In the genomic region with DNA sequence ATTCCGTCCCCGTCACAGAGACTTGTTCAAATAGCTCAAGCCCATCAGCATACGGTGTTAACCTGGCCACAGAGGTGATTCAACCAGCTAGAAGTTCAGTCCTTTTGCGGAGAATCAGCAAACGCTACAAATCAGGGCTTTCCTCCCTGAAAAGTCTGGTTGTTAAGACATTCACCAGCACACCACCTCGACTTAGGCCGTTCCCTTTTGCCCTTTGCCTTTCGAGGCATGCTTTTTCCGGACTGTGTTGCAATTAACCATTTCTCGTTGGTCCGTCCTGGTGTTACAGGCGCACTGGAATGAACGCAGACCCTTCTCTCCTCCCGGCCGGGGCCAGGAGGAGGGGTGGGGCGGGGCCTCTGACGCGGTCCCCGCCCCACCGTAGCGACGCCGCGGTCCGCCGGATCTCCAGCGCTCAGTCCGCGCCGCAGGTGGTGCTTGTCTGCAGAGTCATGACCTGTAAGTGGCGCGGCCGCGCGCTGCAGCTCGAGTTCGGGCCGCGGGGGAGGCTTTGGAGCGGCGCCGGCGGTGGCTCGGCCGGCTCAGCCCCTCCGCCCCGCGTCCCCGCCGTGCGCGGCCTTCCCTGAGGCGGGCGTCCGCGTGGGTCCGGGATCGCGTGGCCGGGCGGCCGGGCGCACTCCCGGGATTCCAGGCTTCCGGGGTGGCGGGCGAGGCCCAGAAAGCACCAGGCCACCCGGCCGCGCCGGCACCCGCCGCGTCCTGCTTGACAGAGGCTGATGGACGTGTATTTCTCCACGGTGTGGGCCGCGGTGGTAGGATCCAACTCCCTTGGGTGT, we compare ENCODE assay signal across 8 cellular contexts. TPM values are rescaled to one million over a fixed set of nuclear protein-coding genes. Genes with fewer than 3 reads are reported as not detected.
DNase-seq lines count a peak whose midpoint lies in the region; ATAC-seq, FAIRE-seq and TF ChIP-seq lines count a peak whose summit lies in the region.

A gene with protein sequence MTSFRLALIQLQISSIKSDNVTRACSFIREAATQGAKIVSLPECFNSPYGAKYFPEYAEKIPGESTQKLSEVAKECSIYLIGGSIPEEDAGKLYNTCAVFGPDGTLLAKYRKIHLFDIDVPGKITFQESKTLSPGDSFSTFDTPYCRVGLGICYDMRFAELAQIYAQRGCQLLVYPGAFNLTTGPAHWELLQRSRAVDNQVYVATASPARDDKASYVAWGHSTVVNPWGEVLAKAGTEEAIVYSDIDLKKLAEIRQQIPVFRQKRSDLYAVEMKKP (plus strand): TSS at position 418 of the 797 bp plus-strand sequence. CDS start 35 bp downstream, at position 453.

- peaks cover 3% of the 10 kb centered on the region for H3K4me1 Mint-ChIP-seq in astrocyte (ENCODE audit: low read depth, unreplicated experiment)

- H3K4me3 ChIP-seq in astrocyte (ENCODE audit: insufficient read depth, low read depth, low read length): peak within 1 kb of the TSS; percentile 88
- peak within 1 kb of the TSS; percentile 61 to 79 for H3K4me3 ChIP-seq in aorta (ENCODE audit: low read length in 2 of 2)

- no peaks in the 10 kb centered on the region for H3K27me3 Mint-ChIP-seq in astrocyte (ENCODE audit: low read depth, unreplicated experiment)

- H3K9ac ChIP-seq in astrocyte (ENCODE audit: low read length): peak within 1 kb of the TSS; percentile 85

- peak within 1 kb of the TSS; percentile 42 for H3K27ac Mint-ChIP-seq in astrocyte (ENCODE audit: unreplicated experiment)

- intact Hi-C loops in aorta (cut with DNase I): loop anchor here in 1 of 2 donors (10.0 kb wide), 1 partner anchor 70 kb away; the partner anchor contains the start of genes LNP1 and TOMM70

- peak within 1 kb of the TSS; percentile 87 for H3K4me3 Mint-ChIP-seq in astrocyte (ENCODE audit: unreplicated experiment)

- H3K36me3 ChIP-seq in astrocyte (ENCODE audit: insufficient read depth, low read length) (no peaks in the 10 kb centered on the region), aorta (ENCODE audit: control insufficient read depth in 1 of 2, insufficient read depth in 2 of 2, low read length in 1 of 2) (no peaks in the 10 kb centered on the region)

- peak; percentile 19 for DNase-seq in NCI-H1694 (lab: John Stamatoyannopoulos, UW)
- DNase-seq in T-helper 22 cell (ENCODE audit: low read depth): peak; percentile 68
- peak; percentile 67 for DNase-seq in astrocyte (ENCODE audit: low read depth)
- DNase-seq in hepatic stellate cell (ENCODE audit: low spot score): peak; percentile 83
- peak; percentile 73 for DNase-seq in renal cortical epithelial cell (ENCODE audit: low read depth)
- peak; percentile 88 to 95 for DNase-seq in aorta

- H3K9me3 ChIP-seq in astrocyte (ENCODE audit: insufficient read depth, low read depth, low read length) (no peaks in the 10 kb centered on the region), aorta (ENCODE audit: control insufficient read depth, low read length) (no peaks in the 10 kb centered on the region)

- H3K36me3 Mint-ChIP-seq in astrocyte (ENCODE audit: low read depth, unreplicated experiment): peaks cover 4% of the 10 kb centered on the region

- TF ChIP-seq CTCF in astrocyte (IDR thresholded peaks at IDR 0.05; ENCODE audit: insufficient read depth, low read depth, low read length): no peak

- H3K27me3 ChIP-seq in astrocyte (ENCODE audit: insufficient read depth, low read length) (no peaks in the 10 kb centered on the region), aorta (ENCODE audit: control insufficient read depth in 1 of 2, insufficient read depth in 2 of 2, low read length in 1 of 2) (no peaks in the 10 kb centered on the region)

- H3K79me2 ChIP-seq in astrocyte (ENCODE audit: insufficient read depth, low read length): no peaks in the 10 kb centered on the region

- WGBS in aorta, 2 donors: 0 to 1% methylated on average over 69 to 78 of the region's 78 CpGs

- peaks cover 6% of the 10 kb centered on the region for H3K4me1 ChIP-seq in astrocyte (ENCODE audit: insufficient read depth, low read length)
- no peaks in the 10 kb centered on the region for H3K4me1 ChIP-seq in aorta (ENCODE audit: control insufficient read depth in 1 of 2, insufficient read depth in 2 of 2, low read length in 2 of 2)

- no peaks in the 10 kb centered on the region for H4K20me1 ChIP-seq in astrocyte (ENCODE audit: insufficient read depth, low read length)

- ATAC-seq in GM18502 (IDR thresholded peaks at IDR 0.05; ENCODE audit: poor library complexity, unreplicated experiment) (peak; percentile 95), HG02884 (IDR thresholded peaks at IDR 0.05; ENCODE audit: unreplicated experiment) (peak; percentile 91), aorta (ENCODE audit: low FRiP score) (peak; percentile 96)

- peak within 1 kb of the TSS; percentile 46 for H3K27ac ChIP-seq in astrocyte (ENCODE audit: low read depth, low read length)
- H3K27ac ChIP-seq in aorta (ENCODE audit: low read depth in 1 of 2, low read length in 2 of 2): peak within 1 kb of the TSS; percentile 14 to 77

- peak within 1 kb of the TSS; percentile 100 for H3K4me2 ChIP-seq in astrocyte (ENCODE audit: low read length)

- peak within 1 kb of the TSS; percentile 100 for H2AFZ ChIP-seq in astrocyte (ENCODE audit: low read depth, low read length)

- FAIRE-seq in astrocyte (lab: Jason Lieb, UNC): no peak

- H3K9me3 Mint-ChIP-seq in astrocyte (ENCODE audit: unreplicated experiment): no peaks in the 10 kb centered on the region

RNA-seq across cellular contexts. Expression of the gene that starts here (rescaled TPM):
- total RNA-seq in astrocyte: 44.9 and 47.7 TPM in 2 replicates
- 25.5 and 38.0 TPM in 2 replicates for total RNA-seq in renal cortical epithelial cell
- total RNA-seq in aorta: 10 to 100 TPM; 33.7 to 34.0 TPM
- polyA plus RNA-seq in aorta: 10 to 100 TPM; 13.3 to 58.7 TPM

Comparison
In these comparisons a context has a peak if more than half of its experiments do, and no peak if none do; other contexts are left out.
1. Peak in every context shown above with its lines: DNase-seq, ATAC-seq, H3K4me3 ChIP-seq and H3K27ac ChIP-seq.
2. DNase-seq: peak in every context shown above with its lines; median percentile 92 in aorta; 83 in hepatic stellate cell; 73 in renal cortical epithelial cell; 68 in T-helper 22 cell; 67 in astrocyte; 19 in NCI-H1694.